ENCODE assay signal across 1 cellular context in genomic region chr2:128090575-128090908, GRCh38.
TF ChIP-seq lines count a peak whose summit lies in the region.

No MANE protein-coding gene starts in this region.

TF ChIP-seq in HepG2, 621 proteins besides CTCF, POLR2A, EP300 and RAD21 (continued from another document):
- no peak for TF ChIP-seq HINFP (CRISPR knock-in tag; IDR thresholded peaks at IDR 0.05; ENCODE audit: low read depth)
- 0 out of 2 replicates have a peak, but pooled peaks have one; percentile 1 for TF ChIP-seq ZNF589 (CRISPR knock-in tag; conservative IDR thresholded peaks at IDR 0.05)
- TF ChIP-seq NBN (conservative IDR thresholded peaks at IDR 0.05) = no peak
- 0 out of 2 replicates have a peak, but pooled peaks have one; percentile 7 for TF ChIP-seq ZNF557 (CRISPR knock-in tag; IDR thresholded peaks at IDR 0.05)
- no peak for TF ChIP-seq EZH2 (conservative IDR thresholded peaks at IDR 0.05; ENCODE audit: low read depth, low read length)
